22 cellular contexts compared by ENCODE assay signal in the genomic region with DNA sequence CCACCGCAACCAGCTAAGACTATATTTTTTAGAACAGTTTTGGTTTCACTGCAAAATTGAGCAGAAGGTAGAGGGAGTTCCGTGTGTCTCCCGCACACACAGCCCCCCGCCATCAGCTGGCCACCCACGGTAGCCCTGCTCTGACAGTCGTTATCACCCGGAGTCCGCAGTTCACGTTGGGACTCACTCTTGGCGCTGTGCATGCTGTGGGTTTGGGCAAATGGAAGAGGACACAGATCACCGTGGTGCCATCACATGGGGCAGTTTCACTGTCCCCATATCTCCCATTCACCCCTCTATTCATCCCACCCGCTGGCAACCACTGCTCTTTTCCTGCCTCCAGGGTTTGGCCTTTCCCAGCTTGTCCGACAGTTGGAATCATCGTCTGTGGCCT. TPM values are rescaled to one million over a fixed set of nuclear protein-coding genes. Genes with fewer than 3 reads are reported as not detected.
DNase-seq lines count a peak whose midpoint lies in the region; ATAC-seq and TF ChIP-seq lines count a peak whose summit lies in the region.
"Had no signal": no experiment of that assay in that cellular context is flagged by ENCODE, and none has a peak within 500 bp of the region (broad histone marks: within the 10 kb centered on the region; RNA-seq: fewer than 3 reads in every experiment).

No MANE protein-coding gene starts in this region.

- no peak for TF ChIP-seq EP300 in SK-N-SH (IDR thresholded peaks at IDR 0.05; ENCODE audit: borderline replicate concordance in 1 of 2, low read depth in 1 of 2, low read length in 1 of 2)

- H3K9me3 Mint-ChIP-seq in brain (peaks cover 0 to 3% (median 0%) of the 10 kb centered on the region in 5 experiments), nephron (no peaks in the 10 kb centered on the region)
- H3K9me3 Mint-ChIP-seq: activated CD8-positive, alpha-beta T cell treated with anti-CD3 and anti-CD28 coated beads for 36 hours; stimulated activated naive CD8-positive, alpha-beta T cell treated with anti-CD3 and anti-CD28 coated beads, Interleukin-15, amount 100 ng/mL, for 72 hours had no signal

- H3K36me3 ChIP-seq in SK-N-SH (replicated peaks in 1 of 2; ENCODE audit: control insufficient read depth in 1 of 2, insufficient read depth in 2 of 2, low read length in 1 of 2) (no peaks in the 10 kb centered on the region), breast epithelium (no peaks in the 10 kb centered on the region)
- H3K36me3 ChIP-seq: BE2C, left ventricle myocardium inferior, tibial artery had no signal

- no peaks in the 10 kb centered on the region for H3K9me2 ChIP-seq in SK-N-SH

- H3K27me3 Mint-ChIP-seq in brain (peaks cover under 1% of the 10 kb centered on the region), nephron (ENCODE audit: low read depth) (peaks cover 23% of the 10 kb centered on the region)

- TF ChIP-seq RAD21 in SK-N-SH (IDR thresholded peaks at IDR 0.05; ENCODE audit: low read length): no peak

- POLR2A ChIA-PET in SK-N-SH (lab: Yijun Ruan, JAX): interaction anchor here (0.9 kb wide), 1 partner anchor 9 kb away, joined by 4 read pairs; no protein-coding TSS in a partner anchor

- H3K79me2 ChIP-seq in SK-N-SH (ENCODE audit: insufficient read depth): no peaks in the 10 kb centered on the region

- H3K4me3 Mint-ChIP-seq in brain (peak overlapping the region in 1 of 5 experiments; percentile 65), nephron (no peak overlapping the region)
- H3K4me3 Mint-ChIP-seq: activated CD8-positive, alpha-beta T cell treated with anti-CD3 and anti-CD28 coated beads for 36 hours; stimulated activated naive CD8-positive, alpha-beta T cell treated with anti-CD3 and anti-CD28 coated beads, Interleukin-15, amount 100 ng/mL, for 72 hours had no signal

- no peak for ATAC-seq in SK-N-SH treated with all-trans-retinoic acid at 6 μM for 48 hours
- ATAC-seq: activated CD4-positive, CD25-positive, alpha-beta regulatory T cell treated with anti-CD3 and anti-CD28 coated beads, Interleukin-2, amount 50 U/mL, for 24 hours; activated CD8-positive, alpha-beta T cell treated with anti-CD3 and anti-CD28 coated beads for 36 hours; stimulated activated naive CD8-positive, alpha-beta T cell treated with anti-CD3 and anti-CD28 coated beads, Interleukin-15, amount 100 ng/mL, for 72 hours had no signal

- CTCF ChIA-PET in SK-N-SH (lab: Yijun Ruan, JAX): interaction anchor here (0.5 to 2.0 kb wide), 6 partner anchors 10 to 87 kb away, joined by 3 to 7 read pairs (median 4); a partner anchor contains a TSS

- H3K9ac ChIP-seq in SK-N-SH: no peak overlapping the region

- H3K27ac ChIP-seq in SK-N-SH (ENCODE audit: low read depth in 2 of 2, low read length in 1 of 2) (peak overlapping the region in 1 of 2 experiments; percentile 44; a peak in 1 of 4 replicates), breast epithelium (no peak overlapping the region)
- H3K27ac ChIP-seq: left ventricle myocardium inferior, tibial artery had no signal

- H3K9me3 ChIP-seq in SK-N-SH (no peaks in the 10 kb centered on the region), breast epithelium (no peaks in the 10 kb centered on the region)
- H3K9me3 ChIP-seq: BE2C, left ventricle myocardium inferior, tibial artery had no signal

- H3K36me3 Mint-ChIP-seq in brain: no peaks in the 10 kb centered on the region
- no peaks in the 10 kb centered on the region for H3K36me3 Mint-ChIP-seq in nephron (ENCODE audit: low read depth)

- H3K4me1 ChIP-seq in SK-N-SH (ENCODE audit: control insufficient read depth in 1 of 2, insufficient read depth in 2 of 2, low read depth in 1 of 2, low read length in 1 of 2) (peaks cover 0 to 29% of the 10 kb centered on the region in 2 experiments; a peak in 1 of 4 replicates), breast epithelium (no peaks in the 10 kb centered on the region)
- H3K4me1 ChIP-seq: tibial artery had no signal

- DNase-seq in SK-N-SH (peak; percentile 37), cerebellar nuclear complex (lab: John Stamatoyannopoulos, UW) (no peak), cortex of kidney (lab: John Stamatoyannopoulos, UW) (no peak), NCI-H2227 treated with DMSO at 0.1 percent for 48 hours (lab: John Stamatoyannopoulos, UW) (no peak), breast epithelium (ENCODE audit: low spot score in 2 of 2) (no peak)
- DNase-seq: activated CD8-positive, alpha-beta T cell treated with anti-CD3 and anti-CD28 coated beads for 36 hours; activated gamma-delta T cell; activated T-cell treated with anti-CD3 and anti-CD28 coated beads for 4 hours; COR-L47; dermis blood vessel endothelial cell; glutamatergic neuron; left ventricle myocardium inferior; MM.1S; NCI-H526; stimulated activated CD4-positive, alpha-beta T cell treated with anti-CD3 and anti-CD28 coated beads, Interleukin-12 subunit alpha, Interleukin-12 subunit beta, amount 100 ng/mL, for 4 hours; stimulated activated naive CD8-positive, alpha-beta T cell treated with anti-CD3 and anti-CD28 coated beads, Interleukin-15, amount 100 ng/mL, for 72 hours; tibial artery had no signal

- no peaks in the 10 kb centered on the region for H3K27me3 ChIP-seq in SK-N-SH (ENCODE audit: insufficient read depth)
- H3K27me3 ChIP-seq in breast epithelium: no peaks in the 10 kb centered on the region
- H3K27me3 ChIP-seq: BE2C had no signal

- 86% methylated on average over 14 of the region's 14 CpGs for WGBS in SK-N-SH (ENCODE audit: low lambda C conversion rate)

- H3K27ac Mint-ChIP-seq in brain (peak overlapping the region in 3 of 5 experiments; percentile 29 to 85 (median 83)), nephron (peak overlapping the region; percentile 37 to 70 (median 61))
- H3K27ac Mint-ChIP-seq: activated CD8-positive, alpha-beta T cell treated with anti-CD3 and anti-CD28 coated beads for 36 hours had no signal

- intact Hi-C loops in breast epithelium (cut with DNase I; ENCODE audit: low total_unique reads): no loop called here

- no peak overlapping the region for H3K4me2 ChIP-seq in SK-N-SH

- H2AFZ ChIP-seq in SK-N-SH (ENCODE audit: low read depth): no peak overlapping the region

- H4K20me1 ChIP-seq in SK-N-SH (ENCODE audit: insufficient read depth): no peaks in the 10 kb centered on the region

- H3F3A ChIP-seq in SK-N-SH (replicated peaks; ENCODE audit: insufficient read depth): no peaks in the 10 kb centered on the region

- no peak for TF ChIP-seq CTCF in SK-N-SH (IDR thresholded peaks at IDR 0.05)
- no peak for TF ChIP-seq CTCF in brain (conservative IDR thresholded peaks at IDR 0.05)
- TF ChIP-seq CTCF in nephron (IDR thresholded peaks at IDR 0.05; ENCODE audit: unreplicated experiment in 3 of 3): no peak
- no peak for TF ChIP-seq CTCF in breast epithelium (IDR thresholded peaks at IDR 0.05)

- TF ChIP-seq POLR2A in breast epithelium (IDR thresholded peaks at IDR 0.05): no peak

- H3K4me1 Mint-ChIP-seq in brain: peaks cover 30% of the 10 kb centered on the region
- peaks cover 10% of the 10 kb centered on the region for H3K4me1 Mint-ChIP-seq in nephron

- no peak overlapping the region for H3K4me3 ChIP-seq in SK-N-SH (ENCODE audit: low read depth in 2 of 2, low read length in 1 of 2)
- H3K4me3 ChIP-seq in breast epithelium: no peak overlapping the region
- H3K4me3 ChIP-seq: left ventricle myocardium inferior, tibial artery had no signal

TF ChIP-seq in SK-N-SH, 30 proteins besides CTCF, POLR2A, EP300 and RAD21 (continues in another document):
- TF ChIP-seq RXRA (IDR thresholded peaks at IDR 0.05; ENCODE audit: borderline replicate concordance, low read depth) (no peak), MXI1 (IDR thresholded peaks at IDR 0.05; ENCODE audit: low read depth, low read length) (no peak), RCOR1 (IDR thresholded peaks at IDR 0.05; ENCODE audit: low read length) (no peak), TEAD4 (IDR thresholded peaks at IDR 0.05; ENCODE audit: borderline replicate concordance, insufficient read depth) (no peak), FOSL2 (IDR thresholded peaks at IDR 0.05; ENCODE audit: borderline replicate concordance, low read depth) (no peak), TCF12 (IDR thresholded peaks at IDR 0.05) (no peak), GABPA (IDR thresholded peaks at IDR 0.05; ENCODE audit: low read depth) (no peak), EZH2phosphoT487 (IDR thresholded peaks at IDR 0.05; ENCODE audit: borderline replicate concordance, low read depth) (no peak), YY1 (IDR thresholded peaks at IDR 0.05; ENCODE audit: low read depth) (no peak), RFX5 (IDR thresholded peaks at IDR 0.05; ENCODE audit: low read length) (no peak), POLR2AphosphoS5 (IDR thresholded peaks at IDR 0.05; ENCODE audit: low read depth, low read length) (no peak), NRF1 (IDR thresholded peaks at IDR 0.05; ENCODE audit: low read depth, low read length) (no peak), GATA2 (CRISPR knock-in tag; IDR thresholded peaks at IDR 0.05) (no peak)

TF ChIP-seq in SK-N-SH treated with all-trans-retinoic acid at 6 μM for 48 hours, 23 proteins besides CTCF, POLR2A, EP300 and RAD21 (continues in another document):
- TF ChIP-seq ZNF565 (CRISPR knock-in tag; conservative IDR thresholded peaks at IDR 0.05; ENCODE audit: low read depth) (no peak), BACH2 (CRISPR knock-in tag; IDR thresholded peaks at IDR 0.05; ENCODE audit: borderline replicate concordance) (no peak), ISL1 (CRISPR knock-in tag; IDR thresholded peaks at IDR 0.05) (no peak), SNAI2 (CRISPR knock-in tag; IDR thresholded peaks at IDR 0.05) (no peak)
- TF ChIP-seq, protein P1, sequence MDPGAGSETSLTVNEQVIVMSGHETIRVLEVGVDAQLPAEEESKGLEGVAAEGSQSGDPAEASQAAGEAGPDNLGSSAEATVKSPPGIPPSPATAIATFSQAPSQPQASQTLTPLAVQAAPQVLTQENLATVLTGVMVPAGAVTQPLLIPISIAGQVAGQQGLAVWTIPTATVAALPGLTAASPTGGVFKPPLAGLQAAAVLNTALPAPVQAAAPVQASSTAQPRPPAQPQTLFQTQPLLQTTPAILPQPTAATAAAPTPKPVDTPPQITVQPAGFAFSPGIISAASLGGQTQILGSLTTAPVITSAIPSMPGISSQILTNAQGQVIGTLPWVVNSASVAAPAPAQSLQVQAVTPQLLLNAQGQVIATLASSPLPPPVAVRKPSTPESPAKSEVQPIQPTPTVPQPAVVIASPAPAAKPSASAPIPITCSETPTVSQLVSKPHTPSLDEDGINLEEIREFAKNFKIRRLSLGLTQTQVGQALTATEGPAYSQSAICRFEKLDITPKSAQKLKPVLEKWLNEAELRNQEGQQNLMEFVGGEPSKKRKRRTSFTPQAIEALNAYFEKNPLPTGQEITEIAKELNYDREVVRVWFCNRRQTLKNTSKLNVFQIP (CRISPR knock-in tag; IDR thresholded peaks at IDR 0.05; ENCODE audit: borderline replicate concordance, low read depth): no peak

RNA-seq across cellular contexts. Expression of a gene that starts 31.8 kb away (rescaled TPM):
- polyA plus RNA-seq in SK-N-SH (2012; rRNA removed): 6.0 and 10.7 TPM in 2 replicates
- 4.0 and 5.9 TPM in 2 replicates for polyA plus RNA-seq in SK-N-SH (2012; cell fraction: cytosol; rRNA removed)
- 56.6 and 64.4 TPM in 2 replicates for polyA plus RNA-seq in SK-N-SH (2012; cell fraction: nucleus; rRNA removed)
- 32.7 TPM for polyA plus RNA-seq in brain (ENCODE audit: insufficient read depth, low read depth, low replicate concordance)
- 10 to 100 TPM; 14.8 to 18.6 (median 17.0) TPM for total RNA-seq in breast epithelium

RNA-seq across cellular contexts. Expression of a gene that starts 34.4 kb away (rescaled TPM):
- polyA plus RNA-seq in SK-N-SH (2012; rRNA removed) (13.5 and 14.0 TPM in 2 replicates), brain (ENCODE audit: insufficient read depth, low read depth, low replicate concordance) (15.5 TPM)
- polyA plus RNA-seq in SK-N-SH (2012; cell fraction: cytosol; rRNA removed): 4.0 and 8.7 TPM in 2 replicates
- 27.4 and 35.0 TPM in 2 replicates for polyA plus RNA-seq in SK-N-SH (2012; cell fraction: nucleus; rRNA removed)
- 10 to 100 TPM in 1 of 3 donors, 1 to 10 TPM in 2; 2.9 to 18.6 (median 4.7) TPM for total RNA-seq in breast epithelium
